Comparison of ENCODE assay signal across 2 cellular contexts in the genomic region with DNA sequence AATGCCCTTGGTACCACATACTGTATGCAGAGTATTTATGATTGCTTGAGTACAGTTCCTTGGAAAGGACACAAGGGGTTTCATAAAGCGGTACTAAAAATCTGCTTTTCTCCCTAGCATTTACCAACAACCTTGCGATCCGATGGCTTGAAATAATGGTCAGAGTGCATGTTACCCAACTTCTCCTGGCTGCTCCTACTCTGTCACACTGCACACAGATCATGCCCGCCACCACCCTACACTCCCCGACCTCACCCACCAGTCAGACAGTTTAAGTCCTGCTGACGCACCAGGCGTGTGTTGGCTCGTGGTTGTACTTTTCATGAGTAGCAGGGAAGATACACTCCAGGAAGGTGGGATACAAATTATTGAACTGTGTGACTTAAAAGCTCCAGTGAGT.
TF ChIP-seq lines count a peak whose summit lies in the region.

No MANE protein-coding gene starts in this region.

TF ChIP-seq in H1, 55 proteins besides CTCF, POLR2A, EP300 and RAD21:
- no peak for TF ChIP-seq MAFK (IDR thresholded peaks at IDR 0.05; ENCODE audit: low read depth, low read length)
- TF ChIP-seq EGR1 (IDR thresholded peaks at IDR 0.05; ENCODE audit: borderline replicate concordance, low read depth, low read length), result no peak
- no peak for TF ChIP-seq JUN (IDR thresholded peaks at IDR 0.05; ENCODE audit: low read depth, low read length)
- no peak for TF ChIP-seq CHD1 (IDR thresholded peaks at IDR 0.05; ENCODE audit: low read depth, low read length)
- no peak for TF ChIP-seq ATF3 (IDR thresholded peaks at IDR 0.05; ENCODE audit: insufficient read depth, low read depth, low read length)
- no peak for TF ChIP-seq PHF8 (conservative IDR thresholded peaks at IDR 0.05; ENCODE audit: low read depth, low read length)
- no peak for TF ChIP-seq NRF1 (IDR thresholded peaks at IDR 0.05; ENCODE audit: low read depth, low read length)
- TF ChIP-seq E2F6 (IDR thresholded peaks at IDR 0.05), result no peak

TF ChIP-seq in HepG2, 621 proteins besides CTCF, POLR2A, EP300 and RAD21:
- TF ChIP-seq GRHL1 (CRISPR knock-in tag; conservative IDR thresholded peaks at IDR 0.05), result no peak
- TF ChIP-seq FOXM1 (CRISPR knock-in tag; IDR thresholded peaks at IDR 0.05), result no peak
- no peak for TF ChIP-seq ZFP36 (IDR thresholded peaks at IDR 0.05; ENCODE audit: borderline replicate concordance, low read depth, low read length, partially characterized antibody)
- TF ChIP-seq RBAK (CRISPR knock-in tag; IDR thresholded peaks at IDR 0.05), result no peak
- TF ChIP-seq JUN (CRISPR knock-in tag; IDR thresholded peaks at IDR 0.05), result no peak
- TF ChIP-seq GFI1 (CRISPR knock-in tag; IDR thresholded peaks at IDR 0.05; ENCODE audit: borderline replicate concordance), result no peak
- TF ChIP-seq KDM2A (CRISPR knock-in tag; IDR thresholded peaks at IDR 0.05; ENCODE audit: borderline replicate concordance, low read depth), result no peak
- TF ChIP-seq TEAD2 (CRISPR knock-in tag; IDR thresholded peaks at IDR 0.05), result no peak
- no peak for TF ChIP-seq HNRNPLL (IDR thresholded peaks at IDR 0.05; ENCODE audit: low read depth, low read length, poor library complexity, severe bottlenecking)
- TF ChIP-seq U2AF1 (optimal IDR thresholded peaks at IDR 0.05; ENCODE audit: low read depth, low read length), result no peak
- no peak for TF ChIP-seq ZNF788 (CRISPR knock-in tag; IDR thresholded peaks at IDR 0.05; ENCODE audit: borderline replicate concordance)
- TF ChIP-seq KLF12 (CRISPR knock-in tag; IDR thresholded peaks at IDR 0.05; ENCODE audit: borderline replicate concordance), result no peak
- TF ChIP-seq, protein P1, sequence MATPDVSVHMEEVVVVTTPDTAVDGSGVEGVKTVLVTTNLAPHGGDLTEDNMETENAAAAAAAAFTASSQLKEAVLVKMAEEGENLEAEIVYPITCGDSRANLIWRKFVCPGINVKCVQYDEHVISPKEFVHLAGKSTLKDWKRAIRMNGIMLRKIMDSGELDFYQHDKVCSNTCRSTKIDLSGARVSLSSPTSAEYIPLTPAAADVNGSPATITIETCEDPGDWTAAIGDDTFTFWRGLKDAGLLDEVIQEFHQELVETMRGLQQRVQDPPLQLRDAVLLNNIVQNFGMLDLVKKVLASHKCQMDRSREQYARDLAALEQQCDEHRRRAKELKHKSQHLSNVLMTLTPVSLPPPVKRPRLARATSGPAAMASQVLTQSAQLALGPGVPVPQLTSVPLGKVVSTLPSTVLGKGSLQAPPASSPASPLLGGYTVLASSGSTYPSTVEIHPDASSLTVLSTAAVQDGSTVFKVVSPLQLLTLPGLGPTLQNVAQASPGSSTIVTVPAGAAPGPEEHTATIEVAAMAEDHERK (CRISPR knock-in tag; IDR thresholded peaks at IDR 0.05; ENCODE audit: low read depth), result no peak
- TF ChIP-seq ZNF550 (CRISPR knock-in tag; IDR thresholded peaks at IDR 0.05; ENCODE audit: borderline replicate concordance), result no peak
